In the genomic region with DNA sequence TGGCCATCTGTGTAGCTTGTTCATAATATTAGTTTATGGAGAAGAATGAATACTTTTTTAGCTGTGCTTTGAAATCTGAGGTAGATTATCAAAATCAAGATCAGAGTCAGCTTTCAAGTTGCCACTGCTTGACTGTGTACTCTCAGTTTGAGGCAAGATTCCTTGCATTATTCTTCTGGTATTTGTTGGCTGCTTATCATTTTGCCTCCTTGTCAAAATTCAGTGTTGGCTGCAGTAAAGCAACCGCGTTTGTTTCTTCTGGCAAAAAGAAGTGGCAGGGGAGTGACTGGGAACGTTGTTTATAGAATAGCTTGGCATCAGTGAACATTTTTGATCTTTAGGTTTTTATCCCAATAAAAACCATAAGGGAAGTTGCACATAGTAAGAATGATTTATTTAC, we compare ENCODE assay signal across 25 cellular contexts.
DNase-seq lines count a peak whose midpoint lies in the region; ATAC-seq, FAIRE-seq and TF ChIP-seq lines count a peak whose summit lies in the region.
"Had no signal": no experiment of that assay in that cellular context is flagged by ENCODE, and none has a peak within 500 bp of the region (broad histone marks: within the 10 kb centered on the region; RNA-seq: fewer than 3 reads in every experiment).

No MANE protein-coding gene starts in this region.

- in situ Hi-C loops in GM23248 (cut with MboI) = no loop called here

- no peak overlapping the region for H3K27ac Mint-ChIP-seq in astrocyte (ENCODE audit: unreplicated experiment)
- H3K27ac Mint-ChIP-seq: activated CD4-positive, alpha-beta T cell treated with anti-CD3 and anti-CD28 coated beads for 36 hours; activated CD8-positive, alpha-beta memory T cell treated with anti-CD3 and anti-CD28 coated beads, Interleukin-2, amount 10 ng/mL, durations not matched to agents 7 days and 5 days; brain; T-helper 1 cell treated with Interleukin-12 subunit alpha and Interleukin-12 subunit beta and Interleukin-4 antibody, amounts not matched to agents 30 μg/mL and 1 μg/mL, for 36 hours had no signal

- H3K4me1 ChIP-seq in GM23248 (ENCODE audit: insufficient read depth) (peaks cover 13% of the 10 kb centered on the region), astrocyte (ENCODE audit: insufficient read depth, low read length) (peaks cover 25% of the 10 kb centered on the region), upper lobe of right lung (peaks cover 9% of the 10 kb centered on the region)
- H3K4me1 ChIP-seq: colonic mucosa, testis had no signal

- TF ChIP-seq CTCF in astrocyte (IDR thresholded peaks at IDR 0.05; ENCODE audit: insufficient read depth, low read depth, low read length) (no peak), upper lobe of right lung (IDR thresholded peaks at IDR 0.05) (no peak)

- no peaks in the 10 kb centered on the region for H3F3A ChIP-seq in GM23248 (ENCODE audit: insufficient read depth)

- H3K36me3 Mint-ChIP-seq in astrocyte (ENCODE audit: low read depth, unreplicated experiment) = no peaks in the 10 kb centered on the region
- H3K36me3 Mint-ChIP-seq: activated CD8-positive, alpha-beta memory T cell treated with anti-CD3 and anti-CD28 coated beads, Interleukin-2, amount 10 ng/mL, durations not matched to agents 7 days and 5 days; brain; CD8-positive, alpha-beta memory T cell; immature natural killer cell had no signal

- no peak overlapping the region for H3K4me3 ChIP-seq in GM23248
- H3K4me3 ChIP-seq in astrocyte (ENCODE audit: insufficient read depth, low read depth, low read length) = no peak overlapping the region
- H3K4me3 ChIP-seq in upper lobe of right lung = no peak overlapping the region
- H3K4me3 ChIP-seq: colonic mucosa, mucosa of descending colon, sigmoid colon, testis had no signal

- H3K27me3 ChIP-seq in GM23248 (replicated peaks; ENCODE audit: insufficient read depth) (no peaks in the 10 kb centered on the region), astrocyte (ENCODE audit: insufficient read depth, low read length) (no peaks in the 10 kb centered on the region), upper lobe of right lung (no peaks in the 10 kb centered on the region)
- H3K27me3 ChIP-seq: colonic mucosa, sigmoid colon, testis had no signal

- H3K4me3 Mint-ChIP-seq in astrocyte (ENCODE audit: unreplicated experiment) = no peak overlapping the region
- H3K4me3 Mint-ChIP-seq: activated CD4-positive, alpha-beta T cell treated with anti-CD3 and anti-CD28 coated beads for 36 hours; activated CD8-positive, alpha-beta memory T cell treated with anti-CD3 and anti-CD28 coated beads, Interleukin-2, amount 10 ng/mL, durations not matched to agents 7 days and 5 days; immature natural killer cell; T-helper 1 cell treated with Interleukin-12 subunit alpha and Interleukin-12 subunit beta and Interleukin-4 antibody, amounts not matched to agents 30 μg/mL and 1 μg/mL, for 36 hours had no signal

- H3K9me3 ChIP-seq in GM23248 (ENCODE audit: low read depth) (no peaks in the 10 kb centered on the region), astrocyte (ENCODE audit: insufficient read depth, low read depth, low read length) (no peaks in the 10 kb centered on the region), upper lobe of right lung (no peaks in the 10 kb centered on the region)
- H3K9me3 ChIP-seq: colonic mucosa, mucosa of descending colon, sigmoid colon, testis had no signal

- H3K27ac ChIP-seq in GM23248 (no peak overlapping the region), astrocyte (ENCODE audit: low read depth, low read length) (no peak overlapping the region), upper lobe of right lung (no peak overlapping the region)
- H3K27ac ChIP-seq: colonic mucosa, testis had no signal

- H2AFZ ChIP-seq in GM23248 (peak overlapping the region; percentile 35; the same call in 1 of the 2 replicates), astrocyte (ENCODE audit: low read depth, low read length) (no peak overlapping the region)

- H3K79me2 ChIP-seq in GM23248 (ENCODE audit: insufficient read depth) (no peaks in the 10 kb centered on the region), astrocyte (ENCODE audit: insufficient read depth, low read length) (no peaks in the 10 kb centered on the region)

- H3K27me3 Mint-ChIP-seq in astrocyte (ENCODE audit: low read depth, unreplicated experiment) = no peaks in the 10 kb centered on the region
- H3K27me3 Mint-ChIP-seq: activated CD4-positive, alpha-beta T cell treated with anti-CD3 and anti-CD28 coated beads for 36 hours; activated CD8-positive, alpha-beta memory T cell treated with anti-CD3 and anti-CD28 coated beads, Interleukin-2, amount 10 ng/mL, durations not matched to agents 7 days and 5 days; brain; CD8-positive, alpha-beta memory T cell had no signal

- DNase-seq in GM23248 (no peak), astrocyte (ENCODE audit: low read depth) (peak; percentile 74), fibroblast of the conjunctiva (ENCODE audit: low read depth) (peak; percentile 62), upper lobe of right lung (no peak), T-helper 1 cell (no peak), DMS153 (lab: John Stamatoyannopoulos, UW) (no peak)
- DNase-seq: activated CD4-positive, alpha-beta T cell treated with anti-CD3 and anti-CD28 coated beads for 36 hours; activated CD8-positive, alpha-beta memory T cell treated with anti-CD3 and anti-CD28 coated beads, Interleukin-2, amount 10 ng/mL, durations not matched to agents 7 days and 5 days; activated naive CD4-positive, alpha-beta T cell treated with anti-CD3 and anti-CD28 coated beads, Interleukin-2, amount 50 U/mL, for 16 hours; CD8-positive, alpha-beta memory T cell; colonic mucosa; DMS53; immature natural killer cell; mucosa of descending colon; NCI-H187 treated with DMSO at 0.1 percent for 48 hours; NCI-H345; PC-3; posterior cingulate gyrus; SIG-M5; sigmoid colon; testis had no signal

- H3K9me2 ChIP-seq in GM23248 (ENCODE audit: insufficient read depth) = no peaks in the 10 kb centered on the region

- no peaks in the 10 kb centered on the region for H3K9me3 Mint-ChIP-seq in astrocyte (ENCODE audit: unreplicated experiment)

- no peaks in the 10 kb centered on the region for H3K36me3 ChIP-seq in GM23248 (ENCODE audit: low read depth)
- no peaks in the 10 kb centered on the region for H3K36me3 ChIP-seq in astrocyte (ENCODE audit: insufficient read depth, low read length)
- H3K36me3 ChIP-seq in upper lobe of right lung = no peaks in the 10 kb centered on the region
- H3K36me3 ChIP-seq: colonic mucosa, sigmoid colon had no signal

- H3K9ac ChIP-seq in GM23248 = no peak overlapping the region
- H3K9ac ChIP-seq in astrocyte (ENCODE audit: low read length) = no peak overlapping the region

- FAIRE-seq in astrocyte (lab: Jason Lieb, UNC) = peak; percentile 74
- FAIRE-seq: GM12891 had no signal

- ATAC-seq in upper lobe of right lung (peak; percentile 33), HG03460 (IDR thresholded peaks at IDR 0.05; ENCODE audit: unreplicated experiment) (no peak)
- ATAC-seq: activated CD4-positive, alpha-beta T cell treated with anti-CD3 and anti-CD28 coated beads for 36 hours; activated CD8-positive, alpha-beta memory T cell treated with anti-CD3 and anti-CD28 coated beads, Interleukin-2, amount 10 ng/mL, durations not matched to agents 7 days and 5 days; mucosa of descending colon; PC-3 had no signal

- 1 to 6% methylated on average over 3 of the region's 3 CpGs for WGBS in GM23248 (ENCODE audit: low coverage in 1 of 2, low lambda C conversion rate in 2 of 2, missing lambda C conversion rate in 2 of 2), 2 experiments

- H3K4me2 ChIP-seq in GM23248 (ENCODE audit: unreplicated experiment) (peak overlapping the region; percentile 84), astrocyte (ENCODE audit: low read length) (peak overlapping the region; percentile 1)

- H4K20me1 ChIP-seq in GM23248 (ENCODE audit: insufficient read depth) (no peaks in the 10 kb centered on the region), astrocyte (ENCODE audit: insufficient read depth, low read length) (no peaks in the 10 kb centered on the region)

- intact Hi-C loops in upper lobe of right lung (cut with DNase I) = no loop called here

- H3K4me1 Mint-ChIP-seq in astrocyte (ENCODE audit: low read depth, unreplicated experiment) = peaks cover 30% of the 10 kb centered on the region
- H3K4me1 Mint-ChIP-seq: brain, immature natural killer cell had no signal

Comparison
In these comparisons a context has a peak if more than half of its experiments do, and no peak if none do; other contexts are left out.
1. DNase-seq: peak in astrocyte (single experiment) and fibroblast of the conjunctiva (single experiment); none in GM23248 (single experiment), upper lobe of right lung (single experiment), T-helper 1 cell (0 of 5) and DMS153 (single experiment).